ENCODE assay signal across 29 cellular contexts in genomic region chr21:32514275-32515055, GRCh38.
"Had no signal": no experiment of that assay in that cellular context is flagged by ENCODE, and none has a peak within 500 bp of the region (broad histone marks: within the 10 kb centered on the region; RNA-seq: fewer than 3 reads in every experiment).

No MANE protein-coding gene starts in this region.

- H3K27ac Mint-ChIP-seq: activated CD4-positive, alpha-beta memory T cell treated with anti-CD3 and anti-CD28 coated beads, Interleukin-2, amount 10 ng/mL, durations not matched to agents 7 days and 5 days; activated CD4-positive, alpha-beta T cell treated with anti-CD3 and anti-CD28 coated beads, Interleukin-2, amount 10 ng/mL, durations not matched to agents 7 days and 5 days; activated naive CD4-positive, alpha-beta T cell treated with anti-CD3 and anti-CD28 coated beads, Interleukin-2, amount 50 U/mL, for 72 hours; nephron progenitor cell; progenitor cell of endocrine pancreas; stimulated activated memory B cell treated with anti-CD40 and anti-IgM and Interleukin-4, amounts not matched to agents 10 μg/mL and 1 μg/mL and 100 μg/mL, for 72 hours had no signal

- H3K9me3 ChIP-seq: gastroesophageal sphincter, neutrophil, ovary, stomach, suprapubic skin, tibial artery, upper lobe of right lung had no signal

- H3K4me3 Mint-ChIP-seq: activated CD4-positive, alpha-beta memory T cell treated with anti-CD3 and anti-CD28 coated beads, Interleukin-2, amount 10 ng/mL, durations not matched to agents 7 days and 5 days; activated CD4-positive, alpha-beta T cell treated with anti-CD3 and anti-CD28 coated beads, Interleukin-2, amount 10 ng/mL, durations not matched to agents 7 days and 5 days; effector memory CD8-positive, alpha-beta T cell; immature natural killer cell; nephron progenitor cell; stimulated activated memory B cell treated with anti-CD40 and anti-IgM and Interleukin-4, amounts not matched to agents 10 μg/mL and 1 μg/mL and 100 μg/mL, for 72 hours had no signal

- H3K9me3 Mint-ChIP-seq: activated CD4-positive, alpha-beta memory T cell treated with anti-CD3 and anti-CD28 coated beads, Interleukin-2, amount 10 ng/mL, durations not matched to agents 7 days and 5 days; activated naive CD4-positive, alpha-beta T cell treated with anti-CD3 and anti-CD28 coated beads, Interleukin-2, amount 50 U/mL, for 72 hours; effector memory CD8-positive, alpha-beta T cell; immature natural killer cell had no signal

- H3K36me3 ChIP-seq: neutrophil, ovary had no signal

- DNase-seq: activated CD4-positive, alpha-beta memory T cell treated with anti-CD3 and anti-CD28 coated beads, Interleukin-2, amount 10 ng/mL, durations not matched to agents 7 days and 5 days; activated CD4-positive, alpha-beta T cell treated with anti-CD3 and anti-CD28 coated beads for 1 hour; activated CD4-positive, alpha-beta T cell treated with anti-CD3 and anti-CD28 coated beads, Interleukin-2, amount 10 ng/mL, durations not matched to agents 7 days and 5 days; activated naive CD4-positive, alpha-beta T cell; activated T-cell treated with anti-CD3 and anti-CD28 coated beads, Interleukin-2, amount 50 U/mL, for 48 hours; cerebellar nuclear complex; effector memory CD8-positive, alpha-beta T cell; heart left ventricle; immature natural killer cell; kidney; left colon; mammary epithelial cell; nephron progenitor cell; stimulated activated CD4-positive, alpha-beta T cell treated with anti-CD3 and anti-CD28 coated beads, Interleukin-1b, Interleukin-23, amount 100 ng/mL, for 48 hours; stimulated activated CD4-positive, alpha-beta T cell treated with anti-CD3 and anti-CD28 coated beads, Interleukin-4, amount 100 ng/mL, for 4 hours; stimulated activated CD8-positive, alpha-beta memory T cell treated with anti-CD3 and anti-CD28 coated beads, Interleukin-4, amount 100 ng/mL, for 48 hours; stomach; tibial artery; upper lobe of right lung had no signal

- H3K27me3 ChIP-seq: gastroesophageal sphincter, heart left ventricle, neutrophil, ovary, stomach, suprapubic skin, tibial artery, upper lobe of right lung had no signal

- H3K4me1 Mint-ChIP-seq: nephron progenitor cell; stimulated activated memory B cell treated with anti-CD40 and anti-IgM and Interleukin-4, amounts not matched to agents 10 μg/mL and 1 μg/mL and 100 μg/mL, for 72 hours had no signal

- H3K36me3 Mint-ChIP-seq: stimulated activated memory B cell treated with anti-CD40 and anti-IgM and Interleukin-4, amounts not matched to agents 10 μg/mL and 1 μg/mL and 100 μg/mL, for 72 hours had no signal

- FAIRE-seq: kidney had no signal

- H3K4me1 ChIP-seq: suprapubic skin had no signal

- H3K27me3 Mint-ChIP-seq: activated CD4-positive, alpha-beta memory T cell treated with anti-CD3 and anti-CD28 coated beads, Interleukin-2, amount 10 ng/mL, durations not matched to agents 7 days and 5 days; activated CD4-positive, alpha-beta T cell treated with anti-CD3 and anti-CD28 coated beads, Interleukin-2, amount 10 ng/mL, durations not matched to agents 7 days and 5 days; effector memory CD8-positive, alpha-beta T cell; progenitor cell of endocrine pancreas; stimulated activated memory B cell treated with anti-CD40 and anti-IgM and Interleukin-4, amounts not matched to agents 10 μg/mL and 1 μg/mL and 100 μg/mL, for 72 hours had no signal

- H3K4me2 ChIP-seq: smooth muscle cell had no signal

- H3K27ac ChIP-seq: coronary artery, neutrophil, ovary, stomach, suprapubic skin, tibial artery, upper lobe of right lung had no signal

- H3K4me3 ChIP-seq: coronary artery, gastroesophageal sphincter, heart left ventricle, ovary, smooth muscle cell, stomach, suprapubic skin, tibial artery, upper lobe of right lung had no signal

- ATAC-seq: effector memory CD8-positive, alpha-beta T cell; gastroesophageal sphincter; heart left ventricle; left colon; sciatic nerve; stimulated activated memory B cell treated with anti-CD40 and anti-IgM and Interleukin-4, amounts not matched to agents 10 μg/mL and 1 μg/mL and 100 μg/mL, for 72 hours; upper lobe of right lung had no signal
